ENCODE assay signal across 17 cellular contexts in genomic region chr7:35504365-35504764, GRCh38.
DNase-seq lines count a peak whose midpoint lies in the region; ATAC-seq, FAIRE-seq and TF ChIP-seq lines count a peak whose summit lies in the region.
"Had no signal": no experiment of that assay in that cellular context is flagged by ENCODE, and none has a peak within 500 bp of the region (broad histone marks: within the 10 kb centered on the region; RNA-seq: fewer than 3 reads in every experiment).

No MANE protein-coding gene starts in this region.

- H3K4me1 ChIP-seq in GM23338 (ENCODE audit: insufficient read depth), result peaks cover 12% of the 10 kb centered on the region
- no peaks in the 10 kb centered on the region for H3K4me1 ChIP-seq in K562 (replicated peaks in 1 of 2; ENCODE audit: control insufficient read depth in 2 of 2, insufficient read depth in 2 of 2, low read length in 2 of 2)
- H3K4me1 ChIP-seq in testis, result no peaks in the 10 kb centered on the region
- H3K4me1 ChIP-seq in upper lobe of left lung, result peaks cover 0 to 6% (median 0%) of the 10 kb centered on the region in 4 donors
- H3K4me1 ChIP-seq: Caco-2, Peyer's patch, SJCRH30 had no signal

- POLR2A ChIA-PET in K562 (lab: Yijun Ruan, JAX), result no interaction called here

- TF ChIP-seq RAD21 in K562 (CRISPR knock-in tag; conservative IDR thresholded peaks at IDR 0.05 in 1 of 2, IDR thresholded peaks at IDR 0.05 in 1 of 2), result no peak

- H3K9me3 Mint-ChIP-seq in GM23338, result no peaks in the 10 kb centered on the region
- H3K9me3 Mint-ChIP-seq: CD4-positive, alpha-beta T cell; IgD-negative memory B cell; T-helper 1 cell treated with Interleukin-12 subunit alpha and Interleukin-12 subunit beta and Interleukin-4 antibody, amounts not matched to agents 30 μg/mL and 1 μg/mL, for 36 hours had no signal

- H3K27ac ChIP-seq in GM23338 (ENCODE audit: low read depth) (no peak overlapping the region), K562 (ENCODE audit: extremely low read depth, low read depth, low read length) (no peak overlapping the region), testis (no peak overlapping the region), upper lobe of left lung (no peak overlapping the region)
- H3K27ac ChIP-seq: Peyer's patch, SJCRH30 had no signal

- H3K9me2 ChIP-seq in GM23338 (ENCODE audit: insufficient read depth), result no peaks in the 10 kb centered on the region

- H3K4me3 Mint-ChIP-seq in GM23338, result no peak overlapping the region
- H3K4me3 Mint-ChIP-seq: CD4-positive, alpha-beta T cell; IgD-negative memory B cell; T-helper 1 cell treated with Interleukin-12 subunit alpha and Interleukin-12 subunit beta and Interleukin-4 antibody, amounts not matched to agents 30 μg/mL and 1 μg/mL, for 36 hours had no signal

- H4K20me1 ChIP-seq in GM23338 (replicated peaks; ENCODE audit: insufficient read depth) (no peaks in the 10 kb centered on the region), K562 (replicated peaks; ENCODE audit: control insufficient read depth, insufficient read depth, low read length) (no peaks in the 10 kb centered on the region)

- H2AFZ ChIP-seq in GM23338 (peak overlapping the region; percentile 80; the same call in 1 of the 2 replicates), K562 (ENCODE audit: low read depth, low read length) (no peak overlapping the region)

- H3K4me1 Mint-ChIP-seq in GM23338, result peaks cover 25% of the 10 kb centered on the region; the same call in 2 of the 3 replicates
- H3K4me1 Mint-ChIP-seq: IgD-negative memory B cell had no signal

- H3K79me2 ChIP-seq in GM23338 (replicated peaks; ENCODE audit: insufficient read depth), result no peaks in the 10 kb centered on the region
- no peaks in the 10 kb centered on the region for H3K79me2 ChIP-seq in K562 (ENCODE audit: control insufficient read depth, insufficient read depth, low read length)

- DNase-seq in GM23338 (ENCODE audit: low spot score) (no peak), NAMALWA (ENCODE audit: low spot score) (peak; percentile 20), K562 (ENCODE audit: extremely low read depth in 1 of 4, low spot score in 3 of 4) (peak; percentile 8 to 55 (median 28)), testis (peak; percentile 57), retina (no peak), activated gamma-delta T cell (lab: John Stamatoyannopoulos, UW) (no peak), upper lobe of left lung (no peak)
- DNase-seq: Caco-2; CD4-positive, alpha-beta T cell; DMS 273 treated with DMSO at 0.1 percent for 48 hours; NCI-H2029; NCI-H524; Peyer's patch had no signal

- ATAC-seq in GM23338 (peak; percentile 65), K562 (peak; percentile 87), upper lobe of left lung (ENCODE audit: low FRiP score in 2 of 2) (no peak)

- TF ChIP-seq EP300 in K562 (IDR thresholded peaks at IDR 0.05; ENCODE audit: low read length), result no peak
- no peak for TF ChIP-seq EP300 in upper lobe of left lung (IDR thresholded peaks at IDR 0.05)

- H3K27ac Mint-ChIP-seq in GM23338, result no peak overlapping the region
- H3K27ac Mint-ChIP-seq: CD4-positive, alpha-beta T cell; IgD-negative memory B cell; T-helper 1 cell treated with Interleukin-12 subunit alpha and Interleukin-12 subunit beta and Interleukin-4 antibody, amounts not matched to agents 30 μg/mL and 1 μg/mL, for 36 hours had no signal

- TF ChIP-seq CTCF in GM23338 (conservative IDR thresholded peaks at IDR 0.05; ENCODE audit: low read depth in 2 of 2), result no peak
- no peak for TF ChIP-seq CTCF in K562 (IDR thresholded peaks at IDR 0.05 in 2 of 3, conservative IDR thresholded peaks at IDR 0.05 in 1 of 3; ENCODE audit: insufficient read depth in 2 of 3, low read depth in 1 of 3, low read length in 3 of 3)
- TF ChIP-seq CTCF in testis (IDR thresholded peaks at IDR 0.05), result no peak
- TF ChIP-seq CTCF in upper lobe of left lung (IDR thresholded peaks at IDR 0.05), result no peak

- peaks cover 2% of the 10 kb centered on the region for H3K27me3 Mint-ChIP-seq in GM23338 (ENCODE audit: insufficient read depth, low read depth, poor library complexity)

- in situ Hi-C loops in K562 (cut with MboI), result no loop called here

- H3K4me3 ChIP-seq in GM23338, result no peak overlapping the region
- no peak overlapping the region for H3K4me3 ChIP-seq in K562
- no peak overlapping the region for H3K4me3 ChIP-seq in testis
- H3K4me3 ChIP-seq in upper lobe of left lung, result no peak overlapping the region
- H3K4me3 ChIP-seq: Peyer's patch, SJCRH30 had no signal

- H3K36me3 Mint-ChIP-seq in GM23338 (ENCODE audit: low read depth), result no peaks in the 10 kb centered on the region
- H3K36me3 Mint-ChIP-seq: IgD-negative memory B cell had no signal

- H3K9me3 ChIP-seq in K562 (replicated peaks; ENCODE audit: control insufficient read depth, insufficient read depth, low read depth, low read length) (no peaks in the 10 kb centered on the region), testis (no peaks in the 10 kb centered on the region), upper lobe of left lung (no peaks in the 10 kb centered on the region)
- H3K9me3 ChIP-seq: Caco-2, Peyer's patch had no signal

- no peak overlapping the region for H3K9ac ChIP-seq in K562 (ENCODE audit: insufficient read depth in 1 of 2, low read depth in 2 of 2, low read length in 2 of 2)

- no peak for TF ChIP-seq POLR2A in K562 (conservative IDR thresholded peaks at IDR 0.05)
- TF ChIP-seq POLR2A in testis (IDR thresholded peaks at IDR 0.05), result no peak
- TF ChIP-seq POLR2A in upper lobe of left lung (IDR thresholded peaks at IDR 0.05), result no peak

- no peak for FAIRE-seq in K562 (lab: Jason Lieb, UNC)
- FAIRE-seq: GM12891 had no signal

- H3K36me3 ChIP-seq in GM23338 (ENCODE audit: insufficient read depth) (no peaks in the 10 kb centered on the region), K562 (ENCODE audit: control insufficient read depth, insufficient read depth, low read length) (no peaks in the 10 kb centered on the region), testis (ENCODE audit: low read depth, missing control alignments) (no peaks in the 10 kb centered on the region), upper lobe of left lung (no peaks in the 10 kb centered on the region)
- H3K36me3 ChIP-seq: Peyer's patch, SJCRH30 had no signal

- intact Hi-C loops in K562 (cut with micrococcal nuclease) (no loop called here), testis (cut with DNase I; ENCODE audit: low total_unique reads) (no loop called here)

- 0% methylated on average over 5 of the region's 5 CpGs for WGBS in K562 (ENCODE audit: insufficient coverage, low coverage, missing lambda C conversion rate)
- WGBS in testis, 2 donors, result 80 to 83% methylated on average over 4 to 5 of the region's 5 CpGs
- 91 to 95% methylated on average over 4 to 5 of the region's 5 CpGs for WGBS in upper lobe of left lung, 2 donors

- H3K27me3 ChIP-seq in GM23338 (ENCODE audit: insufficient read depth) (no peaks in the 10 kb centered on the region), K562 (ENCODE audit: control insufficient read depth in 2 of 2, insufficient read depth in 2 of 2, low read length in 2 of 2) (no peaks in the 10 kb centered on the region; a peak in 1 of 5 replicates), testis (no peaks in the 10 kb centered on the region), upper lobe of left lung (no peaks in the 10 kb centered on the region)
- H3K27me3 ChIP-seq: Peyer's patch, SJCRH30 had no signal

- BruUV-seq in K562 (replicated peaks; lab: Mats Ljungman, UMichigan), result no TSS peak

- H3K9me1 ChIP-seq in K562 (ENCODE audit: control insufficient read depth, insufficient read depth, low read length), result no peaks in the 10 kb centered on the region

- H3F3A ChIP-seq in GM23338 (replicated peaks; ENCODE audit: low read depth), result no peaks in the 10 kb centered on the region

- CTCF ChIA-PET in K562 (lab: Yijun Ruan, JAX; ENCODE audit: low intra/inter-chr PET ratio), result no interaction called here

- H3K4me2 ChIP-seq in GM23338 (no peak overlapping the region), K562 (ENCODE audit: insufficient read depth, low read length) (no peak overlapping the region)

TF ChIP-seq in GM23338, 12 proteins besides CTCF, POLR2A, EP300 and RAD21 (continues in another document):
- TF ChIP-seq ZNF331 (CRISPR knock-in tag; IDR thresholded peaks at IDR 0.05; ENCODE audit: low read depth), result no peak

TF ChIP-seq in K562, 482 proteins besides CTCF, POLR2A, EP300 and RAD21 (continues in another document):
- no peak for TF ChIP-seq ZBTB17 (CRISPR knock-in tag; IDR thresholded peaks at IDR 0.05)
- no peak for TF ChIP-seq SRSF7 (optimal IDR thresholded peaks at IDR 0.05; ENCODE audit: low read depth, low read length)
- TF ChIP-seq USF2 (CRISPR knock-in tag; IDR thresholded peaks at IDR 0.05), result peak; percentile 78
- no peak for TF ChIP-seq ZKSCAN8 (CRISPR knock-in tag; IDR thresholded peaks at IDR 0.05)
- no peak for TF ChIP-seq ELF4 (CRISPR knock-in tag; IDR thresholded peaks at IDR 0.05)
- no peak for TF ChIP-seq HSF4 (CRISPR knock-in tag; IDR thresholded peaks at IDR 0.05; ENCODE audit: borderline replicate concordance)
- TF ChIP-seq ZNF778 (CRISPR knock-in tag; IDR thresholded peaks at IDR 0.05), result no peak
- no peak for TF ChIP-seq RBM25 (IDR thresholded peaks at IDR 0.05; ENCODE audit: low read depth, low read length, severe bottlenecking)
- TF ChIP-seq PHF21A (IDR thresholded peaks at IDR 0.05; ENCODE audit: borderline replicate concordance, low read depth), result no peak
- no peak for TF ChIP-seq DIDO1 (tag; IDR thresholded peaks at IDR 0.05; ENCODE audit: low read depth)

Comparison
In these comparisons a context has a peak if more than half of its experiments do, and no peak if none do; other contexts are left out.
1. ATAC-seq: peak in GM23338 (single experiment) and K562 (single experiment); none in upper lobe of left lung (0 of 2).
2. DNase-seq: peak in NAMALWA (single experiment), K562 (4 of 4) and testis (single experiment); none in GM23338 (single experiment), retina (single experiment), activated gamma-delta T cell (single experiment) and upper lobe of left lung (0 of 2).